ENCODE assay signal across 19 cellular contexts in genomic region chr7:42922017-42922753, GRCh38. TPM values are rescaled to one million over a fixed set of nuclear protein-coding genes. Genes with fewer than 3 reads are reported as not detected.
A peak's percentile ranks its signal among the peaks of the same experiment; 100 is the strongest.
DNase-seq lines count a peak whose midpoint lies in the region; ATAC-seq and FAIRE-seq lines count a peak whose summit lies in the region.
"Had no signal": no experiment of that assay in that cellular context is flagged by ENCODE, and none has a peak within 500 bp of the region (broad histone marks: within the 10 kb centered on the region; RNA-seq: fewer than 3 reads in every experiment).

No MANE protein-coding gene starts in this region.

- H3K27ac Mint-ChIP-seq in activated CD4-positive, alpha-beta T cell treated with anti-CD3 and anti-CD28 coated beads for 36 hours: peak overlapping the region; percentile 51
- H3K27ac Mint-ChIP-seq in activated CD4-positive, alpha-beta T cell treated with anti-CD3 and anti-CD28 coated beads, Interleukin-2, amount 10 ng/mL, durations not matched to agents 7 days and 5 days: no peak overlapping the region
- H3K27ac Mint-ChIP-seq in activated naive CD8-positive, alpha-beta T cell: peak overlapping the region; percentile 16
- H3K27ac Mint-ChIP-seq in activated naive CD8-positive, alpha-beta T cell treated with anti-CD3 and anti-CD28 coated beads, Interleukin-2, amount 50 U/mL, for 24 hours: no peak overlapping the region
- peak overlapping the region; percentile 10 for H3K27ac Mint-ChIP-seq in central memory CD8-positive, alpha-beta T cell (ENCODE audit: low read depth)
- H3K27ac Mint-ChIP-seq in stimulated activated effector memory CD8-positive, alpha-beta T cell treated with anti-CD3 and anti-CD28 coated beads, Interleukin-12 subunit alpha, Interleukin-12 subunit beta, amount 100 ng/mL, for 72 hours: no peak overlapping the region
- H3K27ac Mint-ChIP-seq: B cell, GM23338 had no signal

- H3K4me1 Mint-ChIP-seq in activated CD4-positive, alpha-beta T cell treated with anti-CD3 and anti-CD28 coated beads for 36 hours: peaks cover 36% of the 10 kb centered on the region
- peaks cover 31% of the 10 kb centered on the region for H3K4me1 Mint-ChIP-seq in activated CD4-positive, alpha-beta T cell treated with anti-CD3 and anti-CD28 coated beads, Interleukin-2, amount 10 ng/mL, durations not matched to agents 7 days and 5 days
- peaks cover 21% of the 10 kb centered on the region for H3K4me1 Mint-ChIP-seq in activated naive CD8-positive, alpha-beta T cell (ENCODE audit: low read depth)
- H3K4me1 Mint-ChIP-seq in activated naive CD8-positive, alpha-beta T cell treated with anti-CD3 and anti-CD28 coated beads, Interleukin-2, amount 50 U/mL, for 24 hours: peaks cover 28% of the 10 kb centered on the region
- H3K4me1 Mint-ChIP-seq in central memory CD8-positive, alpha-beta T cell: peaks cover 8% of the 10 kb centered on the region
- H3K4me1 Mint-ChIP-seq in stimulated activated effector memory CD8-positive, alpha-beta T cell treated with anti-CD3 and anti-CD28 coated beads, Interleukin-12 subunit alpha, Interleukin-12 subunit beta, amount 100 ng/mL, for 72 hours: no peaks in the 10 kb centered on the region
- H3K4me1 Mint-ChIP-seq: GM23338 had no signal

- no peak for DNase-seq in activated CD4-positive, alpha-beta T cell treated with anti-CD3 and anti-CD28 coated beads for 36 hours
- DNase-seq in activated CD4-positive, alpha-beta T cell treated with anti-CD3 and anti-CD28 coated beads, Interleukin-2, amount 10 ng/mL, durations not matched to agents 7 days and 5 days: no peak
- no peak for DNase-seq in activated naive CD8-positive, alpha-beta T cell treated with anti-CD3 and anti-CD28 coated beads, Interleukin-2, amount 50 U/mL, for 24 hours
- DNase-seq in central memory CD8-positive, alpha-beta T cell (ENCODE audit: low spot score in 2 of 2): no peak
- no peak for DNase-seq in stimulated activated effector memory CD8-positive, alpha-beta T cell treated with anti-CD3 and anti-CD28 coated beads, Interleukin-12 subunit alpha, Interleukin-12 subunit beta, amount 100 ng/mL, for 72 hours (ENCODE audit: low spot score in 2 of 2)
- DNase-seq: CD8-positive, alpha-beta memory T cell; COR-L47; DMS 273 treated with DMSO at 0.1 percent for 48 hours; DMS53; DND-41; EL; HCEC 1CT; IMR-90 had no signal

- no peaks in the 10 kb centered on the region for H3K27me3 Mint-ChIP-seq in activated CD4-positive, alpha-beta T cell treated with anti-CD3 and anti-CD28 coated beads for 36 hours
- H3K27me3 Mint-ChIP-seq in activated CD4-positive, alpha-beta T cell treated with anti-CD3 and anti-CD28 coated beads, Interleukin-2, amount 10 ng/mL, durations not matched to agents 7 days and 5 days: no peaks in the 10 kb centered on the region
- H3K27me3 Mint-ChIP-seq in activated naive CD8-positive, alpha-beta T cell: no peaks in the 10 kb centered on the region
- H3K27me3 Mint-ChIP-seq in activated naive CD8-positive, alpha-beta T cell treated with anti-CD3 and anti-CD28 coated beads, Interleukin-2, amount 50 U/mL, for 24 hours: no peaks in the 10 kb centered on the region
- no peaks in the 10 kb centered on the region for H3K27me3 Mint-ChIP-seq in central memory CD8-positive, alpha-beta T cell
- H3K27me3 Mint-ChIP-seq: B cell; CD8-positive, alpha-beta memory T cell had no signal

- no peak for ATAC-seq in activated CD4-positive, alpha-beta T cell treated with anti-CD3 and anti-CD28 coated beads for 36 hours
- ATAC-seq in activated naive CD8-positive, alpha-beta T cell treated with anti-CD3 and anti-CD28 coated beads, Interleukin-2, amount 50 U/mL, for 24 hours: no peak
- no peak for ATAC-seq in central memory CD8-positive, alpha-beta T cell (replicated peaks; ENCODE audit: extremely low read depth, poor library complexity, severe bottlenecking)
- no peak for ATAC-seq in GM18519 (IDR thresholded peaks at IDR 0.05; ENCODE audit: low FRiP score, unreplicated experiment)
- no peak for ATAC-seq in stimulated activated effector memory CD8-positive, alpha-beta T cell treated with anti-CD3 and anti-CD28 coated beads, Interleukin-12 subunit alpha, Interleukin-12 subunit beta, amount 100 ng/mL, for 72 hours
- ATAC-seq: GM23338 had no signal

- POLR2A ChIA-PET in activated CD4-positive, alpha-beta T cell treated with anti-CD3 and anti-CD28 coated beads for 36 hours (lab: Charles Lee): no interaction called here
- POLR2A ChIA-PET in activated CD4-positive, alpha-beta T cell treated with anti-CD3 and anti-CD28 coated beads, Interleukin-2, amount 10 ng/mL, durations not matched to agents 7 days and 5 days (lab: Charles Lee): no interaction called here

- H3K36me3 Mint-ChIP-seq in activated CD4-positive, alpha-beta T cell treated with anti-CD3 and anti-CD28 coated beads for 36 hours (ENCODE audit: low read depth): peaks cover 62% of the 10 kb centered on the region
- H3K36me3 Mint-ChIP-seq in activated CD4-positive, alpha-beta T cell treated with anti-CD3 and anti-CD28 coated beads, Interleukin-2, amount 10 ng/mL, durations not matched to agents 7 days and 5 days (ENCODE audit: low read depth): peaks cover 69% of the 10 kb centered on the region
- peaks cover 8% of the 10 kb centered on the region for H3K36me3 Mint-ChIP-seq in activated naive CD8-positive, alpha-beta T cell
- H3K36me3 Mint-ChIP-seq in activated naive CD8-positive, alpha-beta T cell treated with anti-CD3 and anti-CD28 coated beads, Interleukin-2, amount 50 U/mL, for 24 hours (ENCODE audit: low read depth): peaks cover 80% of the 10 kb centered on the region
- H3K36me3 Mint-ChIP-seq in central memory CD8-positive, alpha-beta T cell (ENCODE audit: insufficient read depth): peaks cover 69% of the 10 kb centered on the region
- H3K36me3 Mint-ChIP-seq in stimulated activated effector memory CD8-positive, alpha-beta T cell treated with anti-CD3 and anti-CD28 coated beads, Interleukin-12 subunit alpha, Interleukin-12 subunit beta, amount 100 ng/mL, for 72 hours: peaks cover 100% of the 10 kb centered on the region

- no peaks in the 10 kb centered on the region for H3K9me3 Mint-ChIP-seq in activated CD4-positive, alpha-beta T cell treated with anti-CD3 and anti-CD28 coated beads for 36 hours (ENCODE audit: low read depth)
- no peaks in the 10 kb centered on the region for H3K9me3 Mint-ChIP-seq in activated CD4-positive, alpha-beta T cell treated with anti-CD3 and anti-CD28 coated beads, Interleukin-2, amount 10 ng/mL, durations not matched to agents 7 days and 5 days
- no peaks in the 10 kb centered on the region for H3K9me3 Mint-ChIP-seq in activated naive CD8-positive, alpha-beta T cell (ENCODE audit: low read depth)
- H3K9me3 Mint-ChIP-seq in activated naive CD8-positive, alpha-beta T cell treated with anti-CD3 and anti-CD28 coated beads, Interleukin-2, amount 50 U/mL, for 24 hours: no peaks in the 10 kb centered on the region
- no peaks in the 10 kb centered on the region for H3K9me3 Mint-ChIP-seq in central memory CD8-positive, alpha-beta T cell
- no peaks in the 10 kb centered on the region for H3K9me3 Mint-ChIP-seq in stimulated activated effector memory CD8-positive, alpha-beta T cell treated with anti-CD3 and anti-CD28 coated beads, Interleukin-12 subunit alpha, Interleukin-12 subunit beta, amount 100 ng/mL, for 72 hours
- H3K9me3 Mint-ChIP-seq: CD8-positive, alpha-beta memory T cell; GM23338 had no signal

- CTCF ChIA-PET in activated CD4-positive, alpha-beta T cell treated with anti-CD3 and anti-CD28 coated beads for 36 hours (lab: Charles Lee): interaction anchor here (0.6 to 1.2 kb wide), 2 partner anchors 19 to 35 kb away, joined by 3 read pairs; no protein-coding TSS in a partner anchor
- CTCF ChIA-PET in activated CD4-positive, alpha-beta T cell treated with anti-CD3 and anti-CD28 coated beads, Interleukin-2, amount 10 ng/mL, durations not matched to agents 7 days and 5 days (lab: Charles Lee): no interaction called here

- H3K4me3 Mint-ChIP-seq in activated CD4-positive, alpha-beta T cell treated with anti-CD3 and anti-CD28 coated beads for 36 hours: no peak overlapping the region
- H3K4me3 Mint-ChIP-seq in activated CD4-positive, alpha-beta T cell treated with anti-CD3 and anti-CD28 coated beads, Interleukin-2, amount 10 ng/mL, durations not matched to agents 7 days and 5 days: no peak overlapping the region
- H3K4me3 Mint-ChIP-seq in activated naive CD8-positive, alpha-beta T cell: no peak overlapping the region
- H3K4me3 Mint-ChIP-seq in activated naive CD8-positive, alpha-beta T cell treated with anti-CD3 and anti-CD28 coated beads, Interleukin-2, amount 50 U/mL, for 24 hours: no peak overlapping the region
- H3K4me3 Mint-ChIP-seq in central memory CD8-positive, alpha-beta T cell: no peak overlapping the region
- H3K4me3 Mint-ChIP-seq in stimulated activated effector memory CD8-positive, alpha-beta T cell treated with anti-CD3 and anti-CD28 coated beads, Interleukin-12 subunit alpha, Interleukin-12 subunit beta, amount 100 ng/mL, for 72 hours: no peak overlapping the region
- H3K4me3 Mint-ChIP-seq: B cell; CD8-positive, alpha-beta memory T cell; GM23338 had no signal

- intact Hi-C loops in activated CD4-positive, alpha-beta T cell treated with anti-CD3 and anti-CD28 coated beads for 36 hours (cut with DNase I, micrococcal nuclease): no loop called here

- peak; percentile 78 for FAIRE-seq in G401.6 (lab: Jason Lieb, UNC)
- FAIRE-seq: GM12891 had no signal

RNA-seq across cellular contexts. Expression of gene PSMA2, which starts 9.8 kb away (rescaled TPM):
- total RNA-seq in activated CD4-positive, alpha-beta T cell treated with anti-CD3 and anti-CD28 coated beads for 36 hours: 100 to 1,000 TPM; 109 to 217 TPM
- total RNA-seq in activated CD4-positive, alpha-beta T cell treated with anti-CD3 and anti-CD28 coated beads, Interleukin-2, amount 10 ng/mL, durations not matched to agents 7 days and 5 days: 100 to 1,000 TPM; 104 to 127 TPM

RNA-seq across cellular contexts. Expression of gene MRPL32, which starts 10.0 kb away (rescaled TPM):
- 10 to 100 TPM; 74.7 to 75.5 TPM for total RNA-seq in activated CD4-positive, alpha-beta T cell treated with anti-CD3 and anti-CD28 coated beads for 36 hours
- total RNA-seq in activated CD4-positive, alpha-beta T cell treated with anti-CD3 and anti-CD28 coated beads, Interleukin-2, amount 10 ng/mL, durations not matched to agents 7 days and 5 days: 10 to 100 TPM; 50.2 to 50.3 TPM

RNA-seq across cellular contexts. Expression of gene C7orf25, which starts 10.3 kb away (rescaled TPM):
- 1 to 10 TPM; 2.7 to 5.4 TPM for total RNA-seq in activated CD4-positive, alpha-beta T cell treated with anti-CD3 and anti-CD28 coated beads for 36 hours
- total RNA-seq in activated CD4-positive, alpha-beta T cell treated with anti-CD3 and anti-CD28 coated beads, Interleukin-2, amount 10 ng/mL, durations not matched to agents 7 days and 5 days: 1 to 10 TPM; 3.0 to 5.1 TPM

Comparison
In these comparisons a context has a peak if more than half of its experiments do, and no peak if none do; other contexts are left out.
1. H3K27ac Mint-ChIP-seq: peak in activated CD4-positive, alpha-beta T cell treated with anti-CD3 and anti-CD28 coated beads for 36 hours (single experiment), activated naive CD8-positive, alpha-beta T cell (single experiment) and central memory CD8-positive, alpha-beta T cell (single experiment); none in activated CD4-positive, alpha-beta T cell treated with anti-CD3 and anti-CD28 coated beads, Interleukin-2, amount 10 ng/mL, durations not matched to agents 7 days and 5 days (single experiment), activated naive CD8-positive, alpha-beta T cell treated with anti-CD3 and anti-CD28 coated beads, Interleukin-2, amount 50 U/mL, for 24 hours (single experiment) and stimulated activated effector memory CD8-positive, alpha-beta T cell treated with anti-CD3 and anti-CD28 coated beads, Interleukin-12 subunit alpha, Interleukin-12 subunit beta, amount 100 ng/mL, for 72 hours (single experiment).